10 cellular contexts compared by ENCODE assay signal in genomic region chr3:133444071-133444774, GRCh38. TPM values are rescaled to one million over a fixed set of nuclear protein-coding genes. Genes with fewer than 3 reads are reported as not detected.
DNase-seq lines count a peak whose midpoint lies in the region; ATAC-seq, FAIRE-seq and TF ChIP-seq lines count a peak whose summit lies in the region.
"Had no signal": no experiment of that assay in that cellular context is flagged by ENCODE, and none has a peak within 500 bp of the region (broad histone marks: within the 10 kb centered on the region; RNA-seq: fewer than 3 reads in every experiment).

No MANE protein-coding gene starts in this region.

- no peak for TF ChIP-seq POLR2A in HepG2 (IDR thresholded peaks at IDR 0.05; ENCODE audit: insufficient read depth in 1 of 2, low read depth in 2 of 2, low read length in 2 of 2)
- no peak for TF ChIP-seq POLR2A in esophagus muscularis mucosa (IDR thresholded peaks at IDR 0.05; ENCODE audit: low read depth)

- POLR2A ChIA-PET in HepG2 (lab: Yijun Ruan, JAX), result no interaction called here
- POLR2A ChIA-PET in naive thymus-derived CD8-positive, alpha-beta T cell (lab: Charles Lee), result no interaction called here

- in situ Hi-C loops in HepG2 (cut with HindIII; ENCODE audit: extremely low pct_ligation_motif_present, low pct_unique_long_range_greater_than_20kb), result no loop called here

- H3K27ac Mint-ChIP-seq in naive thymus-derived CD8-positive, alpha-beta T cell, result peak overlapping the region in 4 of 10 donors; percentile 13 to 70 (median 40)
- H3K27ac Mint-ChIP-seq: activated naive CD8-positive, alpha-beta T cell treated with anti-CD3 and anti-CD28 coated beads, Interleukin-2, amount 10 ng/mL, durations not matched to agents 7 days and 5 days had no signal

- H3K4me3 ChIP-seq in HepG2 (replicated peaks in 1 of 3; ENCODE audit: insufficient read depth in 1 of 3, low read depth in 2 of 3, low read length in 3 of 3) (no peak overlapping the region), esophagus muscularis mucosa (no peak overlapping the region)
- H3K4me3 ChIP-seq: SK-N-MC had no signal

- TF ChIP-seq EP300 in HepG2 (IDR thresholded peaks at IDR 0.05; ENCODE audit: low read depth in 2 of 2, low read length in 2 of 2) (0 out of 4 replicates have a peak, but pooled peaks of 1 of the 2 experiments have one; percentile 33), HepG2 (CRISPR knock-in tag; IDR thresholded peaks at IDR 0.05; ENCODE audit: borderline replicate concordance) (no peak), esophagus muscularis mucosa (IDR thresholded peaks at IDR 0.05) (no peak)

- H3K9me3 ChIP-seq in HepG2 (ENCODE audit: low read length), result no peaks in the 10 kb centered on the region
- H3K9me3 ChIP-seq in esophagus muscularis mucosa, result no peaks in the 10 kb centered on the region

- DNase-seq in Daoy (ENCODE audit: low read depth) (peak; percentile 67), LHCN-M2 (ENCODE audit: low read depth) (peak; percentile 64), SHP77 treated with DMSO at 0.1 percent for 48 hours (lab: John Stamatoyannopoulos, UW) (peak; percentile 58), HepG2 (ENCODE audit: low spot score) (peak; percentile 44), esophagus muscularis mucosa (ENCODE audit: extremely low spot score) (no peak), AML-193 (lab: John Stamatoyannopoulos, UW) (no peak), dedifferentiated amniotic fluid mesenchymal stem cell (ENCODE audit: extremely low spot score) (no peak)
- DNase-seq in naive thymus-derived CD8-positive, alpha-beta T cell, result no peak
- DNase-seq: activated naive CD8-positive, alpha-beta T cell treated with anti-CD3 and anti-CD28 coated beads, Interleukin-2, amount 10 ng/mL, durations not matched to agents 7 days and 5 days had no signal

- BruUV-seq in HepG2 (replicated peaks; lab: Mats Ljungman, UMichigan), result no TSS peak

- H3K4me3 Mint-ChIP-seq in naive thymus-derived CD8-positive, alpha-beta T cell, result no peak overlapping the region
- H3K4me3 Mint-ChIP-seq: activated naive CD8-positive, alpha-beta T cell treated with anti-CD3 and anti-CD28 coated beads, Interleukin-2, amount 10 ng/mL, durations not matched to agents 7 days and 5 days had no signal

- WGBS in HepG2 (ENCODE audit: low lambda C conversion rate), result 38% methylated on average over 7 of the region's 7 CpGs
- WGBS in esophagus muscularis mucosa, result 65% methylated on average over 7 of the region's 7 CpGs

- no peaks in the 10 kb centered on the region for H3K79me2 ChIP-seq in HepG2 (ENCODE audit: insufficient read depth, low read length)

- no peaks in the 10 kb centered on the region for H4K20me1 ChIP-seq in HepG2 (ENCODE audit: insufficient read depth, low read length)

- no peak for ATAC-seq in HepG2
- ATAC-seq in naive thymus-derived CD8-positive, alpha-beta T cell, result no peak

- CTCF ChIA-PET in HepG2 (lab: Yijun Ruan, JAX; ENCODE audit: low intra/inter-chr PET ratio, low total read pairs), result no interaction called here

- H3K9ac ChIP-seq in HepG2 (ENCODE audit: insufficient read depth, low read depth, low read length), result no peak overlapping the region

- no peaks in the 10 kb centered on the region for H3K27me3 Mint-ChIP-seq in naive thymus-derived CD8-positive, alpha-beta T cell
- H3K27me3 Mint-ChIP-seq: activated naive CD8-positive, alpha-beta T cell treated with anti-CD3 and anti-CD28 coated beads, Interleukin-2, amount 10 ng/mL, durations not matched to agents 7 days and 5 days had no signal

- no peak for FAIRE-seq in HepG2 (lab: Jason Lieb, UNC)

- TF ChIP-seq RAD21 in HepG2 (CRISPR knock-in tag; IDR thresholded peaks at IDR 0.05), result no peak

- intact Hi-C loops in HepG2 (cut with micrococcal nuclease; ENCODE audit: unreplicated experiment) (loop anchor here (5.0 kb wide), 1 partner anchor 133 kb away; no protein-coding TSS in a partner anchor), esophagus muscularis mucosa (cut with DNase I) (no loop called here)

- H2AFZ ChIP-seq in HepG2 (ENCODE audit: low read length), result no peak overlapping the region

- H3K4me2 ChIP-seq in HepG2 (ENCODE audit: low read depth, low read length), result no peak overlapping the region

- peaks cover 0 to 9% (median 5%) of the 10 kb centered on the region in 9 donors for H3K9me3 Mint-ChIP-seq in naive thymus-derived CD8-positive, alpha-beta T cell

- peaks cover 16 to 39% (median 32%) of the 10 kb centered on the region in 4 donors for H3K4me1 Mint-ChIP-seq in naive thymus-derived CD8-positive, alpha-beta T cell

- H3K27me3 ChIP-seq in HepG2 (ENCODE audit: control insufficient read depth in 1 of 2, insufficient read depth in 2 of 2, low read length in 2 of 2) (no peaks in the 10 kb centered on the region), esophagus muscularis mucosa (no peaks in the 10 kb centered on the region)

- H3K36me3 Mint-ChIP-seq in naive thymus-derived CD8-positive, alpha-beta T cell, result peaks cover 0 to 10% (median 8%) of the 10 kb centered on the region in 3 donors

- no peak overlapping the region for H3K27ac ChIP-seq in HepG2 (ENCODE audit: extremely low read length, insufficient read depth, low read length)
- no peak overlapping the region for H3K27ac ChIP-seq in esophagus muscularis mucosa (replicated peaks in 1 of 4)
- H3K27ac ChIP-seq: SK-N-MC had no signal

- H3K4me1 ChIP-seq in HepG2 (ENCODE audit: insufficient read depth, low read length), result peaks cover 32% of the 10 kb centered on the region
- no peaks in the 10 kb centered on the region for H3K4me1 ChIP-seq in esophagus muscularis mucosa

- no peaks in the 10 kb centered on the region for H3K36me3 ChIP-seq in HepG2 (replicated peaks in 1 of 2; ENCODE audit: control insufficient read depth in 1 of 2, insufficient read depth in 2 of 2, low read length in 2 of 2)
- H3K36me3 ChIP-seq in esophagus muscularis mucosa, result no peaks in the 10 kb centered on the region

- TF ChIP-seq CTCF in HepG2 (CRISPR knock-in tag; IDR thresholded peaks at IDR 0.05), result no peak
- TF ChIP-seq CTCF in esophagus muscularis mucosa (IDR thresholded peaks at IDR 0.05), result no peak

TF ChIP-seq in HepG2, 621 proteins besides CTCF, POLR2A, EP300 and RAD21 (continues in another document):
- no peak for TF ChIP-seq MTA1 (CRISPR knock-in tag; IDR thresholded peaks at IDR 0.05; ENCODE audit: borderline replicate concordance)
- no peak for TF ChIP-seq SNRNP70 (IDR thresholded peaks at IDR 0.05; ENCODE audit: low read depth, low read length)
- TF ChIP-seq KDM6A (CRISPR knock-in tag; IDR thresholded peaks at IDR 0.05; ENCODE audit: low read depth), result no peak
- 0 out of 2 replicates have a peak, but pooled peaks have one; percentile 30 for TF ChIP-seq GATAD2A (CRISPR knock-in tag; IDR thresholded peaks at IDR 0.05)
- peak; percentile 44; the same call in 1 of the 2 replicates for TF ChIP-seq SOX5 (CRISPR knock-in tag; IDR thresholded peaks at IDR 0.05; ENCODE audit: borderline replicate concordance)

RNA-seq across cellular contexts. Expression of gene BFSP2, which starts 44.4 kb away (rescaled TPM):
- total RNA-seq in Daoy (2014; rRNA removed; shearing (Covaris generic)), result not detected in 2 replicates
- total RNA-seq in LHCN-M2 (2014; rRNA removed) (not detected in 2 replicates), HepG2 (2016; rRNA removed; fragmentation: Illumina TruSeq; extraction: Trizol) (not detected in 2 replicates), esophagus muscularis mucosa (not detected)
- not detected for polyA plus RNA-seq in LHCN-M2 (2012)
- total RNA-seq in HepG2 (2016; cell fraction: cytosol; rRNA removed; fragmentation: Illumina TruSeq; extraction: Trizol; ENCODE audit: low read depth), result not detected in 2 replicates
- not detected in 2 replicates for total RNA-seq in HepG2 (2016; cell fraction: insoluble cytoplasmic fraction; rRNA removed; fragmentation: Illumina TruSeq; extraction: Trizol)
- total RNA-seq in HepG2 (2016; cell fraction: membrane; rRNA removed; fragmentation: Illumina TruSeq; extraction: Trizol), result not detected in 2 replicates
- not detected in 2 replicates for total RNA-seq in HepG2 (2016; cell fraction: nucleus; rRNA removed; fragmentation: Illumina TruSeq; extraction: Trizol)
- polyA plus RNA-seq in HepG2 (2011; rRNA removed), result not detected in 2 replicates
- not detected in 2 replicates for polyA plus RNA-seq in HepG2 (2011; cell fraction: cytosol; rRNA removed)
- not detected in 2 replicates for polyA plus RNA-seq in HepG2 (2011; cell fraction: nucleus; rRNA removed)
- not detected in 2 replicates for polyA plus RNA-seq in HepG2 (2012)
- not detected in 2 replicates for polyA plus RNA-seq in HepG2 (2016; cell fraction: cytosol; fragmentation: Illumina TruSeq; extraction: Trizol; ENCODE audit: low read depth)
- polyA plus RNA-seq in HepG2 (2016; cell fraction: insoluble cytoplasmic fraction; fragmentation: Illumina TruSeq; extraction: Trizol; ENCODE audit: low read depth), result not detected in 2 replicates
- not detected in 2 replicates for polyA plus RNA-seq in HepG2 (2016; cell fraction: membrane; fragmentation: Illumina TruSeq; extraction: Trizol; ENCODE audit: low read depth)
- polyA plus RNA-seq in HepG2 (2016; cell fraction: nucleus; fragmentation: Illumina TruSeq; extraction: Trizol; ENCODE audit: insufficient read depth, low read depth), result not detected in 2 replicates
- polyA minus RNA-seq in HepG2 (2011; rRNA and poly(A)+ RNA removed; ENCODE audit: low replicate concordance), result not detected in 2 replicates
- polyA minus RNA-seq in HepG2 (2011; cell fraction: cytosol; rRNA and poly(A)+ RNA removed), result not detected in 2 replicates
- polyA minus RNA-seq in HepG2 (2011; cell fraction: nucleus; rRNA and poly(A)+ RNA removed), result not detected in 2 replicates
- not detected for total RNA-seq in naive thymus-derived CD8-positive, alpha-beta T cell
- polyA plus RNA-seq in naive thymus-derived CD8-positive, alpha-beta T cell, result not detected
- total RNA-seq: activated naive CD8-positive, alpha-beta T cell treated with anti-CD3 and anti-CD28 coated beads, Interleukin-2, amount 10 ng/mL, durations not matched to agents 7 days and 5 days had no signal

Comparison
In these comparisons a context has a peak if more than half of its experiments do, and no peak if none do; other contexts are left out.
1. DNase-seq: peak in Daoy (single experiment), LHCN-M2 (single experiment), SHP77 treated with DMSO at 0.1 percent for 48 hours (single experiment) and HepG2 (single experiment); none in naive thymus-derived CD8-positive, alpha-beta T cell (0 of 10), esophagus muscularis mucosa (single experiment), AML-193 (0 of 2) and dedifferentiated amniotic fluid mesenchymal stem cell (single experiment).